20 cellular contexts compared by ENCODE assay signal in the genomic region with DNA sequence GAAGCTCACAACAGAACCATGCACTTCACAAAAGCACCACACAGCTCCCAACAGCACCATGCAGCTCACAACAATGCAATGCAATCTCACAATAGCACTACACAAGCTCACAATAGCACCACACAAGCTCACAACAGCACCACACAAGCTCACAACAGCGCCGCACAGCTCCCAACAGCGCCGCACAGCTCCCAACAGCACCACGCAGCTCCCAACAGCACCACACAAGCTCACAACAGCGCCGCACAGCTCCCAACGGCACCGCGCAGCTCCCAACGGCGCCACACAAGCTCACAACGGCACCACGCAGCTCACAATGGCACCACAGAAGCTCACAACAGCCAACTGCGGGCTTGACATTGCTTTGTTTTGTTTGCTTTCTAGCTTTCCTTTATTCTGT.
A peak's percentile ranks its signal among the peaks of the same experiment; 100 is the strongest.
DNase-seq lines count a peak whose midpoint lies in the region; ATAC-seq, FAIRE-seq and TF ChIP-seq lines count a peak whose summit lies in the region.
"Had no signal": no experiment of that assay in that cellular context is flagged by ENCODE, and none has a peak within 500 bp of the region (broad histone marks: within the 10 kb centered on the region; RNA-seq: fewer than 3 reads in every experiment).

No MANE protein-coding gene starts in this region.

- TF ChIP-seq POLR2A in H1 (IDR thresholded peaks at IDR 0.05; ENCODE audit: control extremely low read depth in 1 of 2, low read depth in 2 of 2, low read length in 2 of 2): no peak

- no peak for FAIRE-seq in H1 (lab: Jason Lieb, UNC)
- FAIRE-seq: A204.1, GM12892, RCC 7860 had no signal

- no peak overlapping the region for H2BK15ac ChIP-seq in H1 (ENCODE audit: low read length)

- CTCF ChIA-PET in activated CD8-positive, alpha-beta memory T cell treated with anti-CD3 and anti-CD28 coated beads, Interleukin-2, amount 10 ng/mL, durations not matched to agents 7 days and 5 days (lab: Charles Lee): no interaction called here
- CTCF ChIA-PET in H1 (lab: Charles Lee; ENCODE audit: partially characterized antibody): interaction anchor here (0.6 to 1.7 kb wide), 6 partner anchors 13 to 303 kb away, joined by 3 to 5 read pairs (median 4); no protein-coding TSS in a partner anchor

- TF ChIP-seq CTCF in CD14-positive monocyte (IDR thresholded peaks at IDR 0.05) (no peak), H1 (IDR thresholded peaks at IDR 0.05; ENCODE audit: control extremely low read depth in 1 of 3, insufficient read depth in 1 of 3, low read depth in 1 of 3, low read length in 3 of 3) (no peak), omental fat pad (IDR thresholded peaks at IDR 0.05) (no peak)

- H3K79me1 ChIP-seq in H1 (ENCODE audit: low read depth, low read length): no peaks in the 10 kb centered on the region; the same call in 1 of the 2 replicates

- POLR2A ChIA-PET in H1 (lab: Charles Lee; ENCODE audit: partially characterized antibody): no interaction called here

- no peak overlapping the region for H3K4ac ChIP-seq in H1 (replicated peaks; ENCODE audit: insufficient read length, low read depth, low read length)

- TF ChIP-seq EP300 in H1 (IDR thresholded peaks at IDR 0.05; ENCODE audit: borderline replicate concordance in 1 of 2, low read depth in 2 of 2, low read length in 2 of 2): no peak

- no peaks in the 10 kb centered on the region for H3K9me3 Mint-ChIP-seq in activated CD8-positive, alpha-beta memory T cell treated with anti-CD3 and anti-CD28 coated beads, Interleukin-2, amount 10 ng/mL, durations not matched to agents 7 days and 5 days (ENCODE audit: low read depth)
- peaks cover 0 to 2% (median 0%) of the 10 kb centered on the region in 7 donors for H3K9me3 Mint-ChIP-seq in CD14-positive monocyte
- H3K9me3 Mint-ChIP-seq: CD4-positive, CD25-positive, alpha-beta regulatory T cell had no signal

- no peaks in the 10 kb centered on the region for H4K20me1 ChIP-seq in H1 (replicated peaks in 1 of 2; ENCODE audit: control insufficient read depth in 1 of 2, insufficient read depth in 2 of 2, low read length in 2 of 2)

- peaks cover 2% of the 10 kb centered on the region for H3K36me3 Mint-ChIP-seq in activated CD8-positive, alpha-beta memory T cell treated with anti-CD3 and anti-CD28 coated beads, Interleukin-2, amount 10 ng/mL, durations not matched to agents 7 days and 5 days
- peaks cover 4 to 6% of the 10 kb centered on the region in 2 donors for H3K36me3 Mint-ChIP-seq in CD14-positive monocyte
- H3K36me3 Mint-ChIP-seq: CD4-positive, CD25-positive, alpha-beta regulatory T cell had no signal

- H3K4me1 ChIP-seq in H1 (replicated peaks in 1 of 4; ENCODE audit: control insufficient read depth in 3 of 4, insufficient read depth in 4 of 4, low read length in 3 of 4): no peaks in the 10 kb centered on the region; a peak in 1 of 7 replicates
- H3K4me1 ChIP-seq: Caco-2 had no signal

- peak overlapping the region; percentile 0; the same call in 1 of the 2 replicates for H3K27ac ChIP-seq in H1 (ENCODE audit: low read depth, low read length)

- H3K27ac Mint-ChIP-seq in activated CD8-positive, alpha-beta memory T cell treated with anti-CD3 and anti-CD28 coated beads, Interleukin-2, amount 10 ng/mL, durations not matched to agents 7 days and 5 days: no peak overlapping the region
- no peak overlapping the region for H3K27ac Mint-ChIP-seq in CD14-positive monocyte
- H3K27ac Mint-ChIP-seq: CD4-positive, CD25-positive, alpha-beta regulatory T cell had no signal

- intact Hi-C loops in CD14-positive monocyte (cut with micrococcal nuclease): no loop called here

- no peak overlapping the region for H3K4me3 ChIP-seq in H1 (ENCODE audit: extremely low read depth in 1 of 4, insufficient read depth in 2 of 4, low read depth in 3 of 4, low read length in 4 of 4)

- H4K5ac ChIP-seq in H1 (ENCODE audit: insufficient read length, low read depth, low read length): no peak overlapping the region

- no peaks in the 10 kb centered on the region for H3K79me2 ChIP-seq in H1 (ENCODE audit: control insufficient read depth in 1 of 2, insufficient read depth in 2 of 2, low read length in 2 of 2)

- H2BK120ac ChIP-seq in H1 (replicated peaks; ENCODE audit: low read depth, low read length): no peak overlapping the region

- peak; percentile 28 for DNase-seq in activated CD8-positive, alpha-beta memory T cell treated with anti-CD3 and anti-CD28 coated beads, Interleukin-2, amount 10 ng/mL, durations not matched to agents 7 days and 5 days
- no peak for DNase-seq in activated CD8-positive, alpha-beta memory T cell treated with anti-CD3 and anti-CD28 coated beads, Interleukin-2, amount 50 U/mL, for 4 hours
- peak; percentile 11 for DNase-seq in CD14-positive monocyte (ENCODE audit: low spot score)
- no peak for DNase-seq in H1 (ENCODE audit: low read depth in 1 of 2, low spot score in 2 of 2)
- peak; percentile 14 for DNase-seq in omental fat pad (ENCODE audit: low spot score)
- no peak for DNase-seq in NCI-H1105 (lab: John Stamatoyannopoulos, UW)
- no peak for DNase-seq in stimulated activated naive CD8-positive, alpha-beta T cell treated with anti-CD3 and anti-CD28 coated beads, Interleukin-15, Interleukin-2, amounts not matched to agents 100 U/mL and 50 U/mL, for 24 hours
- DNase-seq: CD4-positive, CD25-positive, alpha-beta regulatory T cell; DMS153; KG1; NCI-H1092; NCI-H2107; NCI-H226; NCI-H524 treated with DMSO at 0.1 percent for 48 hours; Right ventricle myocardium superior had no signal

- H3K4me2 ChIP-seq in H1 (ENCODE audit: insufficient read depth in 1 of 2, low read depth in 2 of 2, low read length in 2 of 2): no peak overlapping the region

- H2AFZ ChIP-seq in H1 (ENCODE audit: low read length): no peak overlapping the region

- H4K8ac ChIP-seq in H1 (ENCODE audit: extremely low read depth, insufficient read depth, low read length): no peak overlapping the region

- H3K56ac ChIP-seq in H1 (replicated peaks; ENCODE audit: insufficient read length, low read depth, low read length): no peak overlapping the region

- H2BK20ac ChIP-seq in H1 (ENCODE audit: low read length): no peak overlapping the region

- TF ChIP-seq RAD21 in H1 (IDR thresholded peaks at IDR 0.05 in 1 of 2, conservative IDR thresholded peaks at IDR 0.05 in 1 of 2; ENCODE audit: low read depth in 2 of 2, low read length in 2 of 2): no peak

- no peaks in the 10 kb centered on the region for H3K36me3 ChIP-seq in H1 (ENCODE audit: control insufficient read depth in 2 of 4, insufficient read depth in 4 of 4, low read length in 3 of 4)

- H2AK5ac ChIP-seq in H1 (ENCODE audit: low read depth, low read length): 0 out of 2 replicates have a peak overlapping the region, but pooled peaks have one; percentile 18

- no peak overlapping the region; the same call in 1 of the 2 replicates for H2BK5ac ChIP-seq in H1 (ENCODE audit: low read depth, low read length)

- peaks cover 6% of the 10 kb centered on the region for H3K27me3 Mint-ChIP-seq in activated CD8-positive, alpha-beta memory T cell treated with anti-CD3 and anti-CD28 coated beads, Interleukin-2, amount 10 ng/mL, durations not matched to agents 7 days and 5 days
- peaks cover 9 to 22% (median 16%) of the 10 kb centered on the region in 3 donors for H3K27me3 Mint-ChIP-seq in CD14-positive monocyte (ENCODE audit: low read depth in 3 of 3)

- peaks cover 5% of the 10 kb centered on the region; the same call in 1 of the 2 replicates for H3K23me2 ChIP-seq in H1 (ENCODE audit: low read depth, low read length)

- H3K9me3 ChIP-seq in H1 (ENCODE audit: insufficient read depth in 2 of 2, low read depth in 1 of 2, low read length in 1 of 2): no peaks in the 10 kb centered on the region; a peak in 1 of 4 replicates
- H3K9me3 ChIP-seq: Caco-2 had no signal

- no peak overlapping the region; the same call in 1 of the 2 replicates for H3K18ac ChIP-seq in H1 (ENCODE audit: extremely low read depth, low read length)

- H3K27me3 ChIP-seq in H1 (replicated peaks in 1 of 4; ENCODE audit: control insufficient read depth in 3 of 4, extremely low read depth in 1 of 4, insufficient read depth in 3 of 4, low read length in 3 of 4): no peaks in the 10 kb centered on the region

- H3K4me1 Mint-ChIP-seq in activated CD8-positive, alpha-beta memory T cell treated with anti-CD3 and anti-CD28 coated beads, Interleukin-2, amount 10 ng/mL, durations not matched to agents 7 days and 5 days: peaks cover 29% of the 10 kb centered on the region
- peaks cover 24% of the 10 kb centered on the region for H3K4me1 Mint-ChIP-seq in CD14-positive monocyte

- no peak for ATAC-seq in activated CD8-positive, alpha-beta memory T cell treated with anti-CD3 and anti-CD28 coated beads, Interleukin-2, amount 10 ng/mL, durations not matched to agents 7 days and 5 days
- no peak for ATAC-seq in omental fat pad (ENCODE audit: low FRiP score)
- no peak for ATAC-seq in GM21576 (IDR thresholded peaks at IDR 0.05; ENCODE audit: unreplicated experiment)
- no peak for ATAC-seq in stimulated activated naive CD8-positive, alpha-beta T cell treated with anti-CD3 and anti-CD28 coated beads, Interleukin-15, Interleukin-2, amounts not matched to agents 100 U/mL and 50 U/mL, for 24 hours

- no peak overlapping the region for H3K23ac ChIP-seq in H1 (ENCODE audit: insufficient read length)

- no peak overlapping the region for H4K91ac ChIP-seq in H1 (replicated peaks; ENCODE audit: insufficient read length, low read length)

- no peak overlapping the region for H3K14ac ChIP-seq in H1 (ENCODE audit: insufficient read length)

- no peak overlapping the region for H3K9ac ChIP-seq in H1 (replicated peaks in 1 of 4; ENCODE audit: extremely low read depth in 1 of 4, low read depth in 3 of 4, low read length in 3 of 4)

- 90% methylated on average over 10 of the region's 15 CpGs; no CpG with 5 or more reads in 1 of the 2 experiments for WGBS in H1 (ENCODE audit: extremely low coverage in 1 of 2, insufficient coverage in 1 of 2, insufficient read length in 1 of 2, insufficient replicate concordance in 2 of 2, low coverage in 1 of 2, low lambda C conversion rate in 2 of 2, missing lambda C conversion rate in 1 of 2), 2 experiments

- H2BK12ac ChIP-seq in H1 (ENCODE audit: low read depth, low read length): 0 out of 2 replicates have a peak overlapping the region, but pooled peaks have one; percentile 68

- no peak overlapping the region for H3K4me3 Mint-ChIP-seq in activated CD8-positive, alpha-beta memory T cell treated with anti-CD3 and anti-CD28 coated beads, Interleukin-2, amount 10 ng/mL, durations not matched to agents 7 days and 5 days
- no peak overlapping the region for H3K4me3 Mint-ChIP-seq in CD14-positive monocyte
- H3K4me3 Mint-ChIP-seq: CD4-positive, CD25-positive, alpha-beta regulatory T cell had no signal

TF ChIP-seq in H1, 55 proteins besides CTCF, POLR2A, EP300 and RAD21:
- TF ChIP-seq, protein P1, sequence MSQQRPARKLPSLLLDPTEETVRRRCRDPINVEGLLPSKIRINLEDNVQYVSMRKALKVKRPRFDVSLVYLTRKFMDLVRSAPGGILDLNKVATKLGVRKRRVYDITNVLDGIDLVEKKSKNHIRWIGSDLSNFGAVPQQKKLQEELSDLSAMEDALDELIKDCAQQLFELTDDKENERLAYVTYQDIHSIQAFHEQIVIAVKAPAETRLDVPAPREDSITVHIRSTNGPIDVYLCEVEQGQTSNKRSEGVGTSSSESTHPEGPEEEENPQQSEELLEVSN (IDR thresholded peaks at IDR 0.05): no peak
TF ChIP-seq in H1: peak in this region for 0.

Comparison
In these comparisons a context has a peak if more than half of its experiments do, and no peak if none do; other contexts are left out.
1. DNase-seq: peak in activated CD8-positive, alpha-beta memory T cell treated with anti-CD3 and anti-CD28 coated beads, Interleukin-2, amount 10 ng/mL, durations not matched to agents 7 days and 5 days (single experiment), CD14-positive monocyte (single experiment) and omental fat pad (single experiment); none in activated CD8-positive, alpha-beta memory T cell treated with anti-CD3 and anti-CD28 coated beads, Interleukin-2, amount 50 U/mL, for 4 hours (single experiment), H1 (0 of 2), NCI-H1105 (single experiment) and stimulated activated naive CD8-positive, alpha-beta T cell treated with anti-CD3 and anti-CD28 coated beads, Interleukin-15, Interleukin-2, amounts not matched to agents 100 U/mL and 50 U/mL, for 24 hours (single experiment).